ENCODE assay signal across 11 cellular contexts in genomic region chr2:1972428-1972827, GRCh38.
DNase-seq lines count a peak whose midpoint lies in the region; ATAC-seq and TF ChIP-seq lines count a peak whose summit lies in the region.
"Had no signal": no experiment of that assay in that cellular context is flagged by ENCODE, and none has a peak within 500 bp of the region (broad histone marks: within the 10 kb centered on the region; RNA-seq: fewer than 3 reads in every experiment).

No MANE protein-coding gene starts in this region.

- H3K27me3 Mint-ChIP-seq in CD4-positive, alpha-beta T cell: no peaks in the 10 kb centered on the region
- peaks cover 4% of the 10 kb centered on the region for H3K27me3 Mint-ChIP-seq in progenitor cell of endocrine pancreas

- H3K36me3 ChIP-seq in NT2/D1 (ENCODE audit: insufficient read depth, insufficient read length, low read length): no peaks in the 10 kb centered on the region
- H3K36me3 ChIP-seq: neutrophil had no signal

- no peak for TF ChIP-seq CTCF in CD4-positive, alpha-beta T cell (IDR thresholded peaks at IDR 0.05)
- TF ChIP-seq CTCF in progenitor cell of endocrine pancreas (IDR thresholded peaks at IDR 0.05; ENCODE audit: unreplicated experiment): no peak

- H3K27ac Mint-ChIP-seq in CD4-positive, alpha-beta T cell: no peak overlapping the region
- no peak overlapping the region for H3K27ac Mint-ChIP-seq in progenitor cell of endocrine pancreas

- intact Hi-C loops in CD4-positive, alpha-beta T cell (cut with DNase I, micrococcal nuclease): no loop called here

- H3K4me1 ChIP-seq in NT2/D1 (ENCODE audit: insufficient read depth, insufficient read length): peaks cover 16% of the 10 kb centered on the region

- H3K27ac ChIP-seq in substantia nigra (ENCODE audit: low read depth, low read length, poor library complexity, severe bottlenecking): no peak overlapping the region
- H3K27ac ChIP-seq in CD4-positive, alpha-beta T cell (ENCODE audit: low read depth, low read length): no peak overlapping the region
- H3K27ac ChIP-seq: neutrophil had no signal

- H3K4me3 ChIP-seq in NT2/D1 (ENCODE audit: insufficient read length, low read depth): no peak overlapping the region
- H3K4me3 ChIP-seq: K562 had no signal

- no peaks in the 10 kb centered on the region for H3K9me3 Mint-ChIP-seq in CD4-positive, alpha-beta T cell
- no peaks in the 10 kb centered on the region for H3K9me3 Mint-ChIP-seq in progenitor cell of endocrine pancreas (ENCODE audit: low read depth)

- no peak overlapping the region for H3K4me3 Mint-ChIP-seq in CD4-positive, alpha-beta T cell
- no peak overlapping the region for H3K4me3 Mint-ChIP-seq in progenitor cell of endocrine pancreas (ENCODE audit: low read depth)

- peak; percentile 94 to 100 (median 99) for DNase-seq in NCI-H1417 (lab: John Stamatoyannopoulos, UW)
- DNase-seq in NT2/D1 (ENCODE audit: low read depth, low spot score): peak; percentile 49
- peak; percentile 41 for DNase-seq in fibroblast of the conjunctiva (ENCODE audit: low read depth)
- peak in 35 of 49 donors; percentile 10 to 90 (median 49) for DNase-seq in substantia nigra (lab: John Stamatoyannopoulos, UW)
- DNase-seq in CD4-positive, alpha-beta T cell: no peak
- DNase-seq in progenitor cell of endocrine pancreas (ENCODE audit: low spot score, unreplicated experiment): no peak
- no peak for DNase-seq in NK-92 (lab: John Stamatoyannopoulos, UW; ENCODE audit: unreplicated experiment)
- DNase-seq: activated naive CD4-positive, alpha-beta T cell; T-helper 9 cell had no signal

- H3K9ac ChIP-seq in NT2/D1 (ENCODE audit: insufficient read length, low read depth): no peak overlapping the region

- no peaks in the 10 kb centered on the region for H3K36me3 Mint-ChIP-seq in CD4-positive, alpha-beta T cell (ENCODE audit: low read depth)
- no peaks in the 10 kb centered on the region for H3K36me3 Mint-ChIP-seq in progenitor cell of endocrine pancreas (ENCODE audit: insufficient read depth)

- no peaks in the 10 kb centered on the region for H3K4me1 Mint-ChIP-seq in CD4-positive, alpha-beta T cell (ENCODE audit: low read depth)
- H3K4me1 Mint-ChIP-seq in progenitor cell of endocrine pancreas (ENCODE audit: low read depth): no peaks in the 10 kb centered on the region

- H3K9me3 ChIP-seq in NT2/D1 (ENCODE audit: insufficient read depth, low read length): no peaks in the 10 kb centered on the region
- H3K9me3 ChIP-seq in CD4-positive, alpha-beta T cell (ENCODE audit: control insufficient read depth, low read length): no peaks in the 10 kb centered on the region
- H3K9me3 ChIP-seq: neutrophil had no signal

- POLR2A ChIA-PET in CD4-positive, alpha-beta T cell (lab: Charles Lee): no interaction called here

- H3K27me3 ChIP-seq in NT2/D1 (ENCODE audit: insufficient read depth, insufficient read length): no peaks in the 10 kb centered on the region
- no peaks in the 10 kb centered on the region for H3K27me3 ChIP-seq in CD4-positive, alpha-beta T cell (ENCODE audit: control insufficient read depth, insufficient read depth, low read length)
- H3K27me3 ChIP-seq: neutrophil had no signal

- CTCF ChIA-PET in CD4-positive, alpha-beta T cell (lab: Charles Lee): no interaction called here

- ATAC-seq in CD4-positive, alpha-beta T cell (ENCODE audit: poor library complexity): no peak
- ATAC-seq: K562 had no signal

Comparison
In these comparisons a context has a peak if more than half of its experiments do, and no peak if none do; other contexts are left out.
1. DNase-seq: peak in NCI-H1417 (3 of 3), NT2/D1 (single experiment), fibroblast of the conjunctiva (single experiment) and substantia nigra (35 of 49); none in CD4-positive, alpha-beta T cell (0 of 10), progenitor cell of endocrine pancreas (single experiment) and NK-92 (single experiment).